Comparison of ENCODE assay signal across 9 cellular contexts in the genomic region with DNA sequence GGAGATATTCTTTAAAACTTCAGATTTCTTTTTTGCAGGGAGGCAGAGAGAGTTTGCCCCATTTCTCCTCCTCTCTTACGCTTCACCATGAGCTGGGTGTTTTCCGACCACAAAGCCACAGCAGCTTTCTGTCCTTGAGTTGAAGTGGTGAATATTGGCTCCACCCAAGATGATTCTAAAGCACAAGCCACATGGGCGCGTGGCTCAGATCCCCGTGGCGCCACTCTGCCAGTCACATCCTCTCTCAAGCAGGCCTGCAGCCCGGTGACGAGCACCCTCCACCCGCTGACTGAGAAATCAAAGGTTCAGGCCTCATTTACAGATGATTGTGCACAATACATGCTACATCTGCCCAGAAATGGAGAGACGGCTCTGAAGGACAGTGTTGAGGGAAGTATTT. TPM values are rescaled to one million over a fixed set of nuclear protein-coding genes. Genes with fewer than 3 reads are reported as not detected.
A peak's percentile ranks its signal among the peaks of the same experiment; 100 is the strongest.
DNase-seq lines count a peak whose midpoint lies in the region; ATAC-seq, FAIRE-seq and TF ChIP-seq lines count a peak whose summit lies in the region.
"Had no signal": no experiment of that assay in that cellular context is flagged by ENCODE, and none has a peak within 500 bp of the region (broad histone marks: within the 10 kb centered on the region; RNA-seq: fewer than 3 reads in every experiment).

No MANE protein-coding gene starts in this region.

- DNase-seq in activated CD4-positive, alpha-beta T cell treated with anti-CD3 and anti-CD28 coated beads, Interleukin-2, amount 50 U/mL, for 1 hour = peak; percentile 64
- DNase-seq in hepatocyte (ENCODE audit: low spot score) (no peak), NCI-H2227 (lab: John Stamatoyannopoulos, UW; ENCODE audit: unreplicated experiment) (no peak), H54 (ENCODE audit: insufficient read length, low spot score) (no peak)
- DNase-seq: NCI-H146 had no signal

- peaks cover 35% of the 10 kb centered on the region for H3K4me1 ChIP-seq in hepatocyte (ENCODE audit: insufficient read depth)

- H3K27ac Mint-ChIP-seq in stimulated activated naive CD8-positive, alpha-beta T cell treated with anti-CD3 and anti-CD28 coated beads, Interleukin-15, Interleukin-2, amounts not matched to agents 100 ng/mL and 50 ng/mL, for 24 hours = peak overlapping the region; percentile 69

- peaks cover 66% of the 10 kb centered on the region for H3K27me3 Mint-ChIP-seq in stimulated activated naive CD8-positive, alpha-beta T cell treated with anti-CD3 and anti-CD28 coated beads, Interleukin-15, Interleukin-2, amounts not matched to agents 100 ng/mL and 50 ng/mL, for 24 hours

- no peaks in the 10 kb centered on the region for H3K36me3 ChIP-seq in hepatocyte (replicated peaks; ENCODE audit: insufficient read depth, low read depth)

- H3K4me2 ChIP-seq in hepatocyte = no peak overlapping the region

- peak; percentile 55 for ATAC-seq in HG03280 (IDR thresholded peaks at IDR 0.05; ENCODE audit: unreplicated experiment)
- no peak for ATAC-seq in HG02763 (IDR thresholded peaks at IDR 0.05; ENCODE audit: unreplicated experiment)

- H2AFZ ChIP-seq in hepatocyte = no peak overlapping the region

- H3K9me2 ChIP-seq in hepatocyte (replicated peaks; ENCODE audit: insufficient read depth) = no peaks in the 10 kb centered on the region

- 93% methylated on average over 10 of the region's 10 CpGs for WGBS in hepatocyte (ENCODE audit: low lambda C conversion rate, missing lambda C conversion rate)

- no peaks in the 10 kb centered on the region for H4K20me1 ChIP-seq in hepatocyte (ENCODE audit: insufficient read depth, poor library complexity, severe bottlenecking)

- H3K27me3 ChIP-seq in hepatocyte = peaks cover 14% of the 10 kb centered on the region

- no peaks in the 10 kb centered on the region for H3K36me3 Mint-ChIP-seq in stimulated activated naive CD8-positive, alpha-beta T cell treated with anti-CD3 and anti-CD28 coated beads, Interleukin-15, Interleukin-2, amounts not matched to agents 100 ng/mL and 50 ng/mL, for 24 hours (ENCODE audit: low read depth)

- H3K4me3 ChIP-seq in hepatocyte = no peak overlapping the region

- H3K9me3 Mint-ChIP-seq in stimulated activated naive CD8-positive, alpha-beta T cell treated with anti-CD3 and anti-CD28 coated beads, Interleukin-15, Interleukin-2, amounts not matched to agents 100 ng/mL and 50 ng/mL, for 24 hours = no peaks in the 10 kb centered on the region

- no peak for FAIRE-seq in H54 (lab: Jason Lieb, UNC)
- FAIRE-seq: keratinocyte had no signal

- H3K27ac ChIP-seq in hepatocyte = peak overlapping the region; percentile 89

- no peaks in the 10 kb centered on the region for H3K9me3 ChIP-seq in hepatocyte (ENCODE audit: low read depth)

- H3K4me1 Mint-ChIP-seq in stimulated activated naive CD8-positive, alpha-beta T cell treated with anti-CD3 and anti-CD28 coated beads, Interleukin-15, Interleukin-2, amounts not matched to agents 100 ng/mL and 50 ng/mL, for 24 hours (ENCODE audit: low read depth) = peaks cover 23% of the 10 kb centered on the region

- H3K4me3 Mint-ChIP-seq in stimulated activated naive CD8-positive, alpha-beta T cell treated with anti-CD3 and anti-CD28 coated beads, Interleukin-15, Interleukin-2, amounts not matched to agents 100 ng/mL and 50 ng/mL, for 24 hours = peak overlapping the region; percentile 6

- no peak for TF ChIP-seq CTCF in hepatocyte (IDR thresholded peaks at IDR 0.05; ENCODE audit: poor library complexity)

- TF ChIP-seq POLR2A in H54 (IDR thresholded peaks at IDR 0.05; ENCODE audit: low read depth, low read length) = no peak

- no peaks in the 10 kb centered on the region for H3K79me2 ChIP-seq in hepatocyte

RNA-seq across cellular contexts. Expression of gene RNF32, which starts 27.6 kb away (rescaled TPM):
- 1.4 and 2.3 TPM in 2 replicates for total RNA-seq in hepatocyte
- polyA plus RNA-seq in hepatocyte = 2.9 and 6.7 TPM in 2 replicates
